Comparison of ENCODE assay signal across 26 cellular contexts in genomic region chr11:59769828-59770227, GRCh38. TPM values are rescaled to one million over a fixed set of nuclear protein-coding genes. Genes with fewer than 3 reads are reported as not detected.
DNase-seq lines count a peak whose midpoint lies in the region; ATAC-seq, FAIRE-seq and TF ChIP-seq lines count a peak whose summit lies in the region.
"Had no signal": no experiment of that assay in that cellular context is flagged by ENCODE, and none has a peak within 500 bp of the region (broad histone marks: within the 10 kb centered on the region; RNA-seq: fewer than 3 reads in every experiment).

No MANE protein-coding gene starts in this region.

- ATAC-seq in right cardiac atrium, result peak in 1 of 2 donors; percentile 8
- no peak for ATAC-seq in heart right ventricle
- ATAC-seq in IMR-90 (ENCODE audit: low read depth), result no peak
- ATAC-seq: GM23338, Panc1 had no signal

- no peak overlapping the region for H3K56ac ChIP-seq in IMR-90 (ENCODE audit: extremely low read depth, insufficient read depth, low read length)

- no peak overlapping the region for H2BK20ac ChIP-seq in IMR-90 (ENCODE audit: low read depth, low read length)

- no peak for DNase-seq in right cardiac atrium
- no peak for DNase-seq in heart right ventricle
- no peak for DNase-seq in IMR-90
- DNase-seq in hepatocyte (ENCODE audit: low spot score), result no peak
- DNase-seq in urothelium cell line (ENCODE audit: low spot score), result no peak
- DNase-seq in ureter (ENCODE audit: low spot score), result no peak
- DNase-seq in SHP77 treated with DMSO at 0.1 percent for 48 hours (lab: John Stamatoyannopoulos, UW), result no peak
- DNase-seq: CD4-positive, alpha-beta T cell; NCI-H1048; NCI-H1417; NCI-H1694 treated with DMSO at 0.1 percent for 48 hours; NCI-H2081; NCI-H2227 treated with DMSO at 0.1 percent for 48 hours; NCI-H526 treated with DMSO at 0.1 percent for 48 hours; SIG-M5 had no signal

- no peak overlapping the region for H4K8ac ChIP-seq in IMR-90 (ENCODE audit: low read depth in 2 of 2, low read length in 2 of 2)

- H3K79me1 ChIP-seq in IMR-90 (ENCODE audit: low read depth in 1 of 2, low read length in 2 of 2), result peaks cover 31 to 32% of the 10 kb centered on the region in 2 experiments

- no peak overlapping the region for H3K4me2 ChIP-seq in IMR-90 (ENCODE audit: low read depth, low read length)
- no peak overlapping the region for H3K4me2 ChIP-seq in hepatocyte
- H3K4me2 ChIP-seq: GM23338 had no signal

- TF ChIP-seq CTCF in heart right ventricle (IDR thresholded peaks at IDR 0.05) (no peak), IMR-90 (conservative IDR thresholded peaks at IDR 0.05; ENCODE audit: low read depth, low read length) (no peak), hepatocyte (IDR thresholded peaks at IDR 0.05; ENCODE audit: poor library complexity) (no peak)

- H3K27me3 ChIP-seq in right cardiac atrium (ENCODE audit: control insufficient read depth, insufficient read depth), result no peaks in the 10 kb centered on the region
- no peaks in the 10 kb centered on the region for H3K27me3 ChIP-seq in heart right ventricle
- no peaks in the 10 kb centered on the region for H3K27me3 ChIP-seq in IMR-90 (ENCODE audit: control insufficient read depth, insufficient read depth, low read length)
- H3K27me3 ChIP-seq in hepatocyte, result no peaks in the 10 kb centered on the region
- H3K27me3 ChIP-seq: BLaER1 had no signal

- in situ Hi-C loops in IMR-90 (cut with MboI; ENCODE audit: low sequenced_read_pairs), result no loop called here

- no peaks in the 10 kb centered on the region for H3K9me2 ChIP-seq in hepatocyte (replicated peaks; ENCODE audit: insufficient read depth)

- H3K79me2 ChIP-seq in hepatocyte, result peaks cover 90% of the 10 kb centered on the region

- intact Hi-C loops in right cardiac atrium (cut with DNase I), result no loop called here
- intact Hi-C loops in heart right ventricle (cut with DNase I), result no loop called here
- intact Hi-C loops in IMR-90 (cut with micrococcal nuclease), result no loop called here

- H2BK15ac ChIP-seq in IMR-90 (ENCODE audit: low read depth, low read length), result no peak overlapping the region

- H3K27ac ChIP-seq in right cardiac atrium (ENCODE audit: low read length), result peak overlapping the region; percentile 21
- peak overlapping the region in 4 of 10 donors; percentile 32 to 75 (median 54) for H3K27ac ChIP-seq in heart right ventricle
- H3K27ac ChIP-seq in IMR-90 (ENCODE audit: insufficient read depth, low read length), result no peak overlapping the region
- peak overlapping the region; percentile 12 for H3K27ac ChIP-seq in hepatocyte
- H3K27ac ChIP-seq: RWPE1, SK-N-MC had no signal

- no peak for TF ChIP-seq POLR2A in IMR-90 (IDR thresholded peaks at IDR 0.05; ENCODE audit: low read depth, low read length)

- 0 out of 2 replicates have a peak, but pooled peaks cover 3% of the 10 kb centered on the region for H3K9me1 ChIP-seq in IMR-90 (ENCODE audit: insufficient read depth, low read length)

- no peak overlapping the region for H3K4ac ChIP-seq in IMR-90 (ENCODE audit: low read depth, low read length)

- peaks cover 0 to 19% (median 14%) of the 10 kb centered on the region in 9 donors for H3K36me3 ChIP-seq in heart right ventricle
- no peaks in the 10 kb centered on the region for H3K36me3 ChIP-seq in IMR-90 (ENCODE audit: control insufficient read depth, insufficient read depth, low read length)
- peaks cover 4% of the 10 kb centered on the region for H3K36me3 ChIP-seq in hepatocyte (replicated peaks; ENCODE audit: insufficient read depth, low read depth)

- BruUV-seq in IMR-90 (replicated peaks; lab: Mats Ljungman, UMichigan), result no TSS peak

- H4K91ac ChIP-seq in IMR-90 (ENCODE audit: insufficient read depth, low read depth, low read length), result no peak overlapping the region

- no peak overlapping the region; the same call in 1 of the 2 replicates for H3K23ac ChIP-seq in IMR-90 (ENCODE audit: low read depth, low read length)

- no peak overlapping the region for H2AK9ac ChIP-seq in IMR-90 (replicated peaks; ENCODE audit: low read depth, low read length, poor library complexity)

- WGBS in right cardiac atrium, result 91% methylated on average over 4 of the region's 4 CpGs
- 93 to 97% methylated on average over 4 of the region's 4 CpGs for WGBS in heart right ventricle, 2 donors
- 93 to 100% methylated on average over 1 to 3 of the region's 4 CpGs for WGBS in IMR-90 (ENCODE audit: extremely low coverage in 2 of 2, insufficient read length in 1 of 2), 2 experiments
- WGBS in hepatocyte (ENCODE audit: low lambda C conversion rate, missing lambda C conversion rate), result 96% methylated on average over 4 of the region's 4 CpGs

- peak overlapping the region; percentile 90 for H2BK5ac ChIP-seq in IMR-90 (ENCODE audit: low read depth, low read length, poor library complexity, severe bottlenecking)

- H3K9ac ChIP-seq in IMR-90 (ENCODE audit: low read depth, low read length), result no peak overlapping the region
- H3K9ac ChIP-seq: BLaER1 had no signal

- CTCF ChIA-PET in IMR-90 (lab: Yijun Ruan, JAX), result interaction anchor here (0.6 kb wide), 1 partner anchor 16 kb away, joined by 15 read pairs; no protein-coding TSS in a partner anchor

- H4K20me1 ChIP-seq in IMR-90 (ENCODE audit: insufficient read depth, low read length) (peaks cover 25% of the 10 kb centered on the region; the same call in 1 of the 2 replicates), hepatocyte (ENCODE audit: insufficient read depth, poor library complexity, severe bottlenecking) (peaks cover 42% of the 10 kb centered on the region)

- no peak overlapping the region for H3K18ac ChIP-seq in IMR-90 (ENCODE audit: low read depth, low read length)

- H3K4me3 ChIP-seq in right cardiac atrium (ENCODE audit: low read length) (no peak overlapping the region), heart right ventricle (no peak overlapping the region), IMR-90 (ENCODE audit: insufficient read depth, low read depth, low read length) (no peak overlapping the region), hepatocyte (no peak overlapping the region)
- H3K4me3 ChIP-seq: BLaER1, GM23338, HAP-1, SK-N-MC had no signal

- dilution Hi-C loops in IMR-90 (cut with HindIII; ENCODE audit: low sequenced_read_pairs, unreplicated experiment), result no loop called here

- no peak overlapping the region for H4K5ac ChIP-seq in IMR-90 (ENCODE audit: low read depth, low read length)

- no peak overlapping the region for H3K14ac ChIP-seq in IMR-90 (replicated peaks; ENCODE audit: low read depth, low read length)

- no peak overlapping the region for H2AK5ac ChIP-seq in IMR-90 (ENCODE audit: low read depth, low read length)

- H3K9me3 ChIP-seq in right cardiac atrium (ENCODE audit: control insufficient read depth, low read length), result no peaks in the 10 kb centered on the region
- no peaks in the 10 kb centered on the region for H3K9me3 ChIP-seq in heart right ventricle
- H3K9me3 ChIP-seq in IMR-90 (ENCODE audit: control insufficient read depth, insufficient read depth, low read length), result no peaks in the 10 kb centered on the region
- H3K9me3 ChIP-seq in hepatocyte (ENCODE audit: low read depth), result no peaks in the 10 kb centered on the region
- H3K9me3 ChIP-seq: BLaER1, HAP-1 had no signal

- H3K4me1 ChIP-seq in right cardiac atrium (ENCODE audit: control insufficient read depth, insufficient read depth, low read length) (peaks cover 29% of the 10 kb centered on the region), heart right ventricle (peaks cover 4 to 81% (median 70%) of the 10 kb centered on the region in 9 donors), IMR-90 (ENCODE audit: control insufficient read depth, insufficient read depth, low read length) (no peaks in the 10 kb centered on the region), hepatocyte (ENCODE audit: insufficient read depth) (peaks cover 30% of the 10 kb centered on the region)
- H3K4me1 ChIP-seq: HAP-1 had no signal

- POLR2A ChIA-PET in IMR-90 (lab: Charles Lee; ENCODE audit: unreplicated experiment), result no interaction called here

- H2AFZ ChIP-seq in IMR-90 (replicated peaks; ENCODE audit: low read length, poor library complexity), result no peak overlapping the region
- no peak overlapping the region for H2AFZ ChIP-seq in hepatocyte
- H2AFZ ChIP-seq: GM23338 had no signal

- TF ChIP-seq RAD21 in IMR-90 (IDR thresholded peaks at IDR 0.05; ENCODE audit: low read length), result no peak

- H2BK120ac ChIP-seq in IMR-90 (ENCODE audit: low read depth, low read length), result no peak overlapping the region

- peak; percentile 95 for FAIRE-seq in urothelium cell line (lab: Jason Lieb, UNC)
- FAIRE-seq: D721Med had no signal

TF ChIP-seq in IMR-90, 13 proteins besides CTCF, POLR2A, EP300 and RAD21 (continues in another document):
- no peak for TF ChIP-seq SMC3 (IDR thresholded peaks at IDR 0.05; ENCODE audit: low read depth, low read length)

RNA-seq across cellular contexts. Expression of gene STX3, which starts 14.7 kb away (rescaled TPM):
- total RNA-seq in right cardiac atrium (10 to 100 TPM in 3 of 4 donors, 1 to 10 TPM in 1; 7.4 to 12.0 (median 10.7) TPM), heart right ventricle (10 to 100 TPM in 3 of 10 donors, 1 to 10 TPM in 7; 5.4 to 12.8 (median 8.1) TPM), IMR-90 (2012; rRNA removed) (5.4 and 7.5 TPM in 2 replicates), hepatocyte (140 and 153 TPM in 2 replicates), ureter (31.8 TPM)
- polyA plus RNA-seq in right cardiac atrium (7.1 TPM), heart right ventricle (10 to 100 TPM; 10.8 to 11.9 TPM), IMR-90 (2012; rRNA removed) (5.0 and 5.7 TPM in 2 replicates), hepatocyte (65.3 and 73.1 TPM in 2 replicates)
- 1.8 and 2.6 TPM in 2 replicates for polyA plus RNA-seq in IMR-90 (2012; cell fraction: cytosol; rRNA removed)
- 2.6 and 11.2 TPM in 2 replicates for polyA plus RNA-seq in IMR-90 (2012; cell fraction: nucleus; rRNA removed; ENCODE audit: low replicate concordance)

RNA-seq across cellular contexts. Expression of gene MRPL16, which starts 40.8 kb away (rescaled TPM):
- total RNA-seq in right cardiac atrium (10 to 100 TPM; 53.7 to 82.6 (median 70.1) TPM), heart right ventricle (100 to 1,000 TPM in 1 of 10 donors, 10 to 100 TPM in 9; 69.9 to 108 (median 89.8) TPM), IMR-90 (2012; rRNA removed) (43.9 and 56.9 TPM in 2 replicates), hepatocyte (37.3 and 51.3 TPM in 2 replicates), ureter (40.1 TPM)
- polyA plus RNA-seq in right cardiac atrium (150 TPM), heart right ventricle (10 to 100 TPM; 70.0 to 86.5 TPM), IMR-90 (2012; rRNA removed) (64.5 and 71.3 TPM in 2 replicates), hepatocyte (59.3 and 62.0 TPM in 2 replicates)
- polyA plus RNA-seq in IMR-90 (2012; cell fraction: cytosol; rRNA removed), result 36.4 and 61.0 TPM in 2 replicates
- polyA plus RNA-seq in IMR-90 (2012; cell fraction: nucleus; rRNA removed; ENCODE audit: low replicate concordance), result 14.0 and 44.3 TPM in 2 replicates

RNA-seq across cellular contexts. Expression of gene OR10V1, which starts 56.2 kb away (rescaled TPM):
- total RNA-seq in right cardiac atrium (not detected), heart right ventricle (not detected), IMR-90 (2012; rRNA removed) (not detected in 2 replicates), hepatocyte (not detected in 2 replicates), ureter (not detected)
- polyA plus RNA-seq in right cardiac atrium (not detected), heart right ventricle (not detected), IMR-90 (2012; rRNA removed) (not detected in 2 replicates), hepatocyte (not detected in 2 replicates)
- polyA plus RNA-seq in IMR-90 (2012; cell fraction: cytosol; rRNA removed), result not detected in 2 replicates
- not detected in 2 replicates for polyA plus RNA-seq in IMR-90 (2012; cell fraction: nucleus; rRNA removed; ENCODE audit: low replicate concordance)
- total RNA-seq: A172; CD4-positive, alpha-beta T cell; GM23338; NCI-H460; OCI-LY7 had no signal
- polyA plus RNA-seq: GM23338, IgD-negative memory B cell had no signal
